17 cellular contexts compared by ENCODE assay signal in the genomic region with DNA sequence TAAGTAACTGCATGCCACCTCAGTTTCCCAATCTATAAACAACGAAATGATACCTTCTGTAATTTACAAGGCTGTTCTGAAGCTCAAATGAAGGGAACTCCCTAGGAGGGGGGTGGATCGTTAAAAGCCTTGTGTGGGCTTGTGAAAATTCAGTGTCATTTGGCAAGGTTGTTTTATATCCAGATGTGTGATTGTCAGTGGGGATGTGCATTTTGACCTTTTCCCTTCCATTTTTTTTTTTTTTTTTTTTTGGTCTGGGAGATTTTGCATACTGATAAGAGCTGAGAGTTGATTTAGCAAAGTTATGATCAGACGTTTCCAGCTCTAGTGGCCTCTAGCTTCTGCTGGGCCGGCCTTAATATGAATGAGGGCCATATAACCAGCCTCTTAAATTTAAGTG. TPM values are rescaled to one million over a fixed set of nuclear protein-coding genes. Genes with fewer than 3 reads are reported as not detected.
DNase-seq lines count a peak whose midpoint lies in the region; FAIRE-seq and TF ChIP-seq lines count a peak whose summit lies in the region.
"Had no signal": no experiment of that assay in that cellular context is flagged by ENCODE, and none has a peak within 500 bp of the region (broad histone marks: within the 10 kb centered on the region; RNA-seq: fewer than 3 reads in every experiment).

No MANE protein-coding gene starts in this region.

- DNase-seq in DMS 273 (lab: John Stamatoyannopoulos, UW; ENCODE audit: unreplicated experiment), result peak; percentile 10
- no peak for DNase-seq in DMS 273 treated with DMSO at 0.1 percent for 48 hours (lab: John Stamatoyannopoulos, UW)
- no peak for DNase-seq in GM18507 (ENCODE audit: extremely low spot score, insufficient read length, low read depth)
- no peak for DNase-seq in HEK293T (ENCODE audit: extremely low spot score)
- DNase-seq in glutamatergic neuron, result no peak
- DNase-seq in NCI-H2081 (lab: John Stamatoyannopoulos, UW), result no peak
- DNase-seq in DMS53 (lab: John Stamatoyannopoulos, UW), result no peak
- DNase-seq: CD4-positive, alpha-beta memory T cell; GDM1; HFFc6; Karpas-422; KBM-7 had no signal

- H3K9me3 Mint-ChIP-seq in glutamatergic neuron (ENCODE audit: unreplicated experiment), result peaks cover 3% of the 10 kb centered on the region
- H3K9me3 Mint-ChIP-seq: HFFc6 had no signal

- peak overlapping the region; percentile 97 for H3K27ac Mint-ChIP-seq in glutamatergic neuron (ENCODE audit: unreplicated experiment)
- H3K27ac Mint-ChIP-seq: CD14-positive monocyte; CD4-positive, alpha-beta memory T cell; HFFc6; IgD-negative memory B cell had no signal

- H3K36me3 Mint-ChIP-seq in glutamatergic neuron (ENCODE audit: unreplicated experiment), result no peaks in the 10 kb centered on the region
- H3K36me3 Mint-ChIP-seq: CD14-positive monocyte; CD4-positive, alpha-beta memory T cell; IgD-negative memory B cell had no signal

- peaks cover 50% of the 10 kb centered on the region for H3K4me1 Mint-ChIP-seq in glutamatergic neuron (ENCODE audit: low read depth, unreplicated experiment)
- H3K4me1 Mint-ChIP-seq: CD4-positive, alpha-beta memory T cell; IgD-negative memory B cell had no signal

- peak; percentile 21 for FAIRE-seq in GM18507 (lab: Jason Lieb, UNC)
- FAIRE-seq: A549, GM12892, HepG2 had no signal

- TF ChIP-seq CTCF in glutamatergic neuron (IDR thresholded peaks at IDR 0.05; ENCODE audit: partially characterized antibody, unreplicated experiment), result no peak

- peaks cover 4% of the 10 kb centered on the region for H3K27me3 Mint-ChIP-seq in glutamatergic neuron (ENCODE audit: unreplicated experiment)

- H3K4me3 Mint-ChIP-seq in glutamatergic neuron (ENCODE audit: unreplicated experiment), result peak overlapping the region; percentile 77
- H3K4me3 Mint-ChIP-seq: CD14-positive monocyte; CD4-positive, alpha-beta memory T cell; HFFc6; IgD-negative memory B cell had no signal

- CTCF ChIA-PET in HEK293T (lab: Yijun Ruan, JAX), result interaction anchor here (0.5 kb wide), 1 partner anchor 190 kb away, joined by 12 read pairs; no protein-coding TSS in a partner anchor

- POLR2A ChIA-PET in HEK293T (lab: Yijun Ruan, JAX), result interaction anchor here (1.7 kb wide), 1 partner anchor 10 kb away, joined by 5 read pairs; no protein-coding TSS in a partner anchor

TF ChIP-seq in HEK293T, 16 proteins besides CTCF, POLR2A, EP300 and RAD21:
- TF ChIP-seq ZNF384 (IDR thresholded peaks at IDR 0.05) (peak; percentile 82; the same call in 1 of the 2 replicates), NFRKB (IDR thresholded peaks at IDR 0.05) (no peak), HDGF (IDR thresholded peaks at IDR 0.05; ENCODE audit: borderline replicate concordance) (no peak), ELF4 (IDR thresholded peaks at IDR 0.05) (no peak), BHLHE40 (IDR thresholded peaks at IDR 0.05; ENCODE audit: borderline replicate concordance) (no peak), TARDBP (IDR thresholded peaks at IDR 0.05) (no peak), L3MBTL2 (conservative IDR thresholded peaks at IDR 0.05) (no peak)
- TF ChIP-seq, protein P1, sequence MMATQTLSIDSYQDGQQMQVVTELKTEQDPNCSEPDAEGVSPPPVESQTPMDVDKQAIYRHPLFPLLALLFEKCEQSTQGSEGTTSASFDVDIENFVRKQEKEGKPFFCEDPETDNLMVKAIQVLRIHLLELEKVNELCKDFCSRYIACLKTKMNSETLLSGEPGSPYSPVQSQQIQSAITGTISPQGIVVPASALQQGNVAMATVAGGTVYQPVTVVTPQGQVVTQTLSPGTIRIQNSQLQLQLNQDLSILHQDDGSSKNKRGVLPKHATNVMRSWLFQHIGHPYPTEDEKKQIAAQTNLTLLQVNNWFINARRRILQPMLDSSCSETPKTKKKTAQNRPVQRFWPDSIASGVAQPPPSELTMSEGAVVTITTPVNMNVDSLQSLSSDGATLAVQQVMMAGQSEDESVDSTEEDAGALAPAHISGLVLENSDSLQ (IDR thresholded peaks at IDR 0.05), result no peak

RNA-seq across cellular contexts. Expression of a gene that starts 22.8 kb away (rescaled TPM):
- total RNA-seq in glutamatergic neuron (ENCODE audit: unreplicated experiment), result 50.4 TPM
- total RNA-seq: CD4-positive, alpha-beta memory T cell had no signal
